In genomic region chr3:32095431-32095830, GRCh38 we compare ENCODE assay signal across 24 cellular contexts.
"Had no signal": no experiment of that assay in that cellular context is flagged by ENCODE, and none has a peak within 500 bp of the region (broad histone marks: within the 10 kb centered on the region; RNA-seq: fewer than 3 reads in every experiment).

No MANE protein-coding gene starts in this region.

- DNase-seq: IMR-90, Karpas-422, KG1, MM.1S, NCI-H1092 treated with DMSO at 0.1 percent for 48 hours, NCI-H1436, NCI-H187, NCI-H2029, NCI-H2081 treated with DMSO at 0.1 percent for 48 hours, NCI-H2171, NCI-H226, NCI-H446, NCI-H510A, NCI-H524 treated with DMSO at 0.1 percent for 48 hours, NCI-H69, NCI-H774, SHP77 treated with DMSO at 0.1 percent for 48 hours, SJCRH30, T-cell had no signal

- H3K9me3 ChIP-seq: SJCRH30 had no signal

- H3K36me3 ChIP-seq: SJCRH30 had no signal

- H3K4me3 ChIP-seq: SJCRH30 had no signal

- H3K27ac ChIP-seq: HL-60, RWPE1, SJCRH30 had no signal

- ATAC-seq: Panc1, SK-N-SH treated with all-trans-retinoic acid at 6 μM for 48 hours, T-cell had no signal

- FAIRE-seq: HTR-8/SVneo had no signal

- H3K4me1 ChIP-seq: SJCRH30 had no signal
